Comparison of ENCODE assay signal across 20 cellular contexts in genomic region chr3:13268961-13269391, GRCh38.
DNase-seq lines count a peak whose midpoint lies in the region; ATAC-seq and TF ChIP-seq lines count a peak whose summit lies in the region.
"Had no signal": no experiment of that assay in that cellular context is flagged by ENCODE, and none has a peak within 500 bp of the region (broad histone marks: within the 10 kb centered on the region; RNA-seq: fewer than 3 reads in every experiment).

No MANE protein-coding gene starts in this region.

- H3K27me3 Mint-ChIP-seq in nephron progenitor cell (ENCODE audit: low read depth, poor library complexity), result peaks cover 2% of the 10 kb centered on the region
- H3K27me3 Mint-ChIP-seq in progenitor cell of endocrine pancreas, result peaks cover 2% of the 10 kb centered on the region

- H3K27ac ChIP-seq in RWPE2 (ENCODE audit: poor library complexity, severe bottlenecking) (no peak overlapping the region), upper lobe of right lung (no peak overlapping the region)
- H3K27ac ChIP-seq: 22Rv1 had no signal

- TF ChIP-seq CTCF in RWPE2 (IDR thresholded peaks at IDR 0.05; ENCODE audit: poor library complexity, severe bottlenecking) (no peak), nephron progenitor cell (IDR thresholded peaks at IDR 0.05) (no peak), upper lobe of right lung (IDR thresholded peaks at IDR 0.05) (no peak), progenitor cell of endocrine pancreas (IDR thresholded peaks at IDR 0.05; ENCODE audit: unreplicated experiment) (no peak)

- no peaks in the 10 kb centered on the region for H3K36me3 Mint-ChIP-seq in nephron progenitor cell (ENCODE audit: low read depth)
- no peaks in the 10 kb centered on the region for H3K36me3 Mint-ChIP-seq in progenitor cell of endocrine pancreas (ENCODE audit: insufficient read depth)
- H3K36me3 Mint-ChIP-seq: CD8-positive, alpha-beta memory T cell had no signal

- H3K27me3 ChIP-seq in RWPE2 (ENCODE audit: insufficient read depth, poor library complexity, severe bottlenecking) (no peaks in the 10 kb centered on the region), upper lobe of right lung (no peaks in the 10 kb centered on the region)

- H3K9me3 Mint-ChIP-seq in nephron progenitor cell (peaks cover 8% of the 10 kb centered on the region), progenitor cell of endocrine pancreas (ENCODE audit: low read depth) (no peaks in the 10 kb centered on the region)

- H3K27ac Mint-ChIP-seq in nephron progenitor cell (peak overlapping the region; percentile 58), progenitor cell of endocrine pancreas (no peak overlapping the region)
- H3K27ac Mint-ChIP-seq: B cell, HFFc6 had no signal

- no peaks in the 10 kb centered on the region for H3K4me1 ChIP-seq in RWPE2 (ENCODE audit: insufficient read depth, poor library complexity, severe bottlenecking)
- H3K4me1 ChIP-seq in upper lobe of right lung, result no peaks in the 10 kb centered on the region

- no peak for ATAC-seq in RWPE2 (ENCODE audit: low read depth)
- ATAC-seq in upper lobe of right lung, result no peak
- ATAC-seq: Panc1 had no signal

- H3K4me1 Mint-ChIP-seq in nephron progenitor cell, result peaks cover 21% of the 10 kb centered on the region
- H3K4me1 Mint-ChIP-seq in progenitor cell of endocrine pancreas (ENCODE audit: low read depth), result peaks cover 1% of the 10 kb centered on the region
- H3K4me1 Mint-ChIP-seq: B cell; CD8-positive, alpha-beta memory T cell had no signal

- H3K36me3 ChIP-seq in RWPE2 (ENCODE audit: low read depth) (no peaks in the 10 kb centered on the region), upper lobe of right lung (no peaks in the 10 kb centered on the region)

- DNase-seq in DMS 273 (lab: John Stamatoyannopoulos, UW; ENCODE audit: unreplicated experiment) (peak; percentile 46), DMS 273 treated with DMSO at 0.1 percent for 48 hours (lab: John Stamatoyannopoulos, UW) (no peak), RWPE2 (ENCODE audit: low spot score) (peak; percentile 47), nephron progenitor cell (no peak), upper lobe of right lung (peak; percentile 52), NCI-H1105 (lab: John Stamatoyannopoulos, UW) (no peak), progenitor cell of endocrine pancreas (ENCODE audit: low spot score, unreplicated experiment) (no peak)
- no peak for DNase-seq in stimulated activated CD4-positive, alpha-beta T cell treated with anti-CD3 and anti-CD28 coated beads, Interleukin-4, amount 100 ng/mL, for 4 hours
- DNase-seq: CD8-positive, alpha-beta memory T cell; DND-41; GDM1; HFFc6; KBM-7; NCI-H1436; NCI-H2227 treated with DMSO at 0.1 percent for 48 hours; NCI-H524; SHP77 had no signal

- H3K4me3 Mint-ChIP-seq in nephron progenitor cell (no peak overlapping the region), progenitor cell of endocrine pancreas (ENCODE audit: low read depth) (no peak overlapping the region)
- H3K4me3 Mint-ChIP-seq: B cell; CD8-positive, alpha-beta memory T cell; HFFc6 had no signal

- H3K4me3 ChIP-seq in RWPE2 (ENCODE audit: severe bottlenecking) (no peak overlapping the region), upper lobe of right lung (no peak overlapping the region)

- H3K9me3 ChIP-seq in RWPE2 (ENCODE audit: severe bottlenecking) (no peaks in the 10 kb centered on the region), upper lobe of right lung (peaks cover 7% of the 10 kb centered on the region)

- intact Hi-C loops in upper lobe of right lung (cut with DNase I), result no loop called here

Comparison
In these comparisons a context has a peak if more than half of its experiments do, and no peak if none do; other contexts are left out.
1. DNase-seq: peak in DMS 273 (single experiment), RWPE2 (single experiment) and upper lobe of right lung (single experiment); none in DMS 273 treated with DMSO at 0.1 percent for 48 hours (single experiment), nephron progenitor cell (single experiment), NCI-H1105 (single experiment), progenitor cell of endocrine pancreas (single experiment) and stimulated activated CD4-positive, alpha-beta T cell treated with anti-CD3 and anti-CD28 coated beads, Interleukin-4, amount 100 ng/mL, for 4 hours (0 of 2).